Comparison of ENCODE assay signal across 27 cellular contexts in the genomic region with DNA sequence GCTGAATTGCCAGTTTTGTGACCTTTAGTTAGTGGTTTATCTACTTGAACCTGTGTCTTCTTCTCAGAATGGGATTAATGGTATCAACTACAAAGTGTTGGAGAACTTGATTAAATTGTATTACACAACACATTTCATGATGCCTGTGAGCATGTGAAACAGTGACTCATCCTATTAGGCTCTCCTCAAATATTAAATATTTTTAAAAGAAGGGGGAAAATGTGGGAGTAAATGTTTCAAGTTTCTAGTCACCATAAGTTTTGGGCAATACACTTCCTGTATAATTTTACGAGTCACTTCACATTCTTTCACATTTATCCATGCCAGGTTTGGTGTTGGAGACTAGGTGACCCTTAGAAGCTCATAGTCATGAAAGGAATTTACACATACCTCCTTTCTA.
"Had no signal": no experiment of that assay in that cellular context is flagged by ENCODE, and none has a peak within 500 bp of the region (broad histone marks: within the 10 kb centered on the region; RNA-seq: fewer than 3 reads in every experiment).

No MANE protein-coding gene starts in this region.

- H3K9ac ChIP-seq: parathyroid adenoma had no signal

- H3K27me3 ChIP-seq: body of pancreas, esophagus squamous epithelium, neutrophil, thyroid gland, upper lobe of right lung had no signal

- H3K4me1 ChIP-seq: body of pancreas, esophagus squamous epithelium, parathyroid adenoma, thyroid gland, upper lobe of right lung had no signal

- H2AFZ ChIP-seq: parathyroid adenoma had no signal

- ATAC-seq: activated CD4-positive, CD25-positive, alpha-beta regulatory T cell treated with anti-CD3 and anti-CD28 coated beads, Interleukin-2, amount 50 U/mL, for 24 hours; activated T-cell treated with anti-CD3 and anti-CD28 coated beads, Interleukin-2, amount 50 U/mL, for 72 hours; body of pancreas; effector memory CD8-positive, alpha-beta T cell; left colon; sciatic nerve; stimulated activated naive CD8-positive, alpha-beta T cell treated with anti-CD3 and anti-CD28 coated beads, Interleukin-15, Interleukin-2, amounts not matched to agents 100 U/mL and 50 U/mL, for 24 hours; T-cell; upper lobe of right lung had no signal

- H3K27ac ChIP-seq: body of pancreas, esophagus squamous epithelium, neutrophil, parathyroid adenoma, thyroid gland, upper lobe of right lung, VCaP had no signal

- DNase-seq: activated CD4-positive, alpha-beta memory T cell treated with anti-CD3 and anti-CD28 coated beads, Interleukin-2, amount 10 ng/mL, durations not matched to agents 7 days and 5 days; activated CD4-positive, alpha-beta T cell treated with anti-CD3 and anti-CD28 coated beads, Interleukin-2, amount 10 ng/mL, durations not matched to agents 24 days and 14 days; activated effector memory CD4-positive, alpha-beta T cell treated with Interleukin-2 at 50 U/mL for 16 hours; activated naive CD4-positive, alpha-beta T cell treated with anti-CD3 and anti-CD28 coated beads for 36 hours; activated naive CD8-positive, alpha-beta T cell treated with anti-CD3 and anti-CD28 coated beads, Interleukin-2, amount 10 ng/mL, durations not matched to agents 7 days and 5 days; activated T-cell treated with anti-CD3 and anti-CD28 coated beads, Interleukin-2, amount 50 U/mL, for 72 hours; amniotic stem cell; body of pancreas; central memory CD4-positive, alpha-beta T cell; effector memory CD8-positive, alpha-beta T cell; esophagus squamous epithelium; foreskin fibroblast; hippocampal formation; left colon; mesenchymal stem cell; stimulated activated CD4-positive, alpha-beta T cell treated with anti-CD3 and anti-CD28 coated beads, Interleukin-15, amount 100 ng/mL, for 24 hours; stimulated activated naive CD8-positive, alpha-beta T cell treated with anti-CD3 and anti-CD28 coated beads, Interleukin-15, Interleukin-2, amounts not matched to agents 100 U/mL and 50 U/mL, for 24 hours; substantia nigra; T-cell; thyroid gland; upper lobe of right lung had no signal

- H3K4me2 ChIP-seq: smooth muscle cell had no signal

- H3K9me3 ChIP-seq: body of pancreas, neutrophil, thyroid gland, upper lobe of right lung had no signal

- H3K4me3 ChIP-seq: body of pancreas, esophagus squamous epithelium, smooth muscle cell, thyroid gland, upper lobe of right lung had no signal

- H3K36me3 ChIP-seq: esophagus squamous epithelium, neutrophil, thyroid gland, upper lobe of right lung had no signal

- H3K79me2 ChIP-seq: parathyroid adenoma had no signal
